23 cellular contexts compared by ENCODE assay signal in the genomic region with DNA sequence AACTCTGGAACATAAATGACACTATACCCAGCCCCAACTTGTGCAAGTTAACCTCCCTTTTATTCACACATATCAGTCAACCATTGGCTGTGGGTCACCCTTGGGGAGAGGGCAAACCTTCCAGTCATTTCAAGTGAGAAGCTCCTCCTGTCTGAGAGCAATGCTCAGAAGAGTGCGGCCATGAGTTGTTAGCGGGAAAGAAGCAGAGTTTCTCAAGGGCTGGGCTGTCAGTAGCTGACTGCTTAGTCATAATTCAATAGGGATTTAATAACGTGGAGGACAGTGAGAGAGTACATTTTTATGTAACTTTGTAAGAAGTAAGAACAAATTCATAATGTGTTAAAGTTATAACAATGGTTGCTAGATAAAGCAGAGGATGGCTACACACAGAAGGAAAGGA. TPM values are rescaled to one million over a fixed set of nuclear protein-coding genes. Genes with fewer than 3 reads are reported as not detected.
"Had no signal": no experiment of that assay in that cellular context is flagged by ENCODE, and none has a peak within 500 bp of the region (broad histone marks: within the 10 kb centered on the region; RNA-seq: fewer than 3 reads in every experiment).

No MANE protein-coding gene starts in this region.

- H3K4me3 ChIP-seq: cardiac muscle cell, testis, upper lobe of right lung had no signal

- H3K27ac Mint-ChIP-seq: activated CD4-positive, alpha-beta memory T cell treated with anti-CD3 and anti-CD28 coated beads for 36 hours; activated naive CD8-positive, alpha-beta T cell treated with anti-CD3 and anti-CD28 coated beads for 36 hours; activated T-cell treated with anti-CD3 and anti-CD28 coated beads, Interleukin-2, amount 50 U/mL, for 72 hours; immature natural killer cell; naive thymus-derived CD4-positive, alpha-beta T cell; stimulated activated naive CD8-positive, alpha-beta T cell treated with anti-CD3 and anti-CD28 coated beads, Interleukin-15, Interleukin-2, amounts not matched to agents 100 ng/mL and 50 ng/mL, for 24 hours had no signal

- H3K4me1 ChIP-seq: testis, upper lobe of right lung had no signal

- H3K4me1 Mint-ChIP-seq: activated naive CD8-positive, alpha-beta T cell treated with anti-CD3 and anti-CD28 coated beads for 36 hours; immature natural killer cell had no signal

- H3K9me3 Mint-ChIP-seq: activated CD4-positive, alpha-beta memory T cell treated with anti-CD3 and anti-CD28 coated beads for 36 hours; activated naive CD8-positive, alpha-beta T cell treated with anti-CD3 and anti-CD28 coated beads for 36 hours; activated T-cell treated with anti-CD3 and anti-CD28 coated beads, Interleukin-2, amount 50 U/mL, for 72 hours; stimulated activated naive CD8-positive, alpha-beta T cell treated with anti-CD3 and anti-CD28 coated beads, Interleukin-15, Interleukin-2, amounts not matched to agents 100 ng/mL and 50 ng/mL, for 24 hours had no signal

- DNase-seq: activated CD4-positive, alpha-beta memory T cell treated with anti-CD3 and anti-CD28 coated beads for 36 hours; activated CD4-positive, CD25-positive, alpha-beta regulatory T cell treated with anti-CD3 and anti-CD28 coated beads, Interleukin-2, amount 50 U/mL, for 72 hours; activated gamma-delta T cell treated with Interleukin-2 at 50 U/mL for 16 hours; activated naive CD8-positive, alpha-beta T cell treated with anti-CD3 and anti-CD28 coated beads for 36 hours; activated T-cell treated with anti-CD3 and anti-CD28 coated beads, Interleukin-2, amount 50 U/mL, for 72 hours; aorta; effector memory CD4-positive, alpha-beta T cell; glutamatergic neuron; immature natural killer cell; left cardiac atrium; naive thymus-derived CD4-positive, alpha-beta T cell; posterior cingulate gyrus; stimulated activated CD4-positive, alpha-beta T cell treated with anti-CD3 and anti-CD28 coated beads, Interleukin-12 subunit alpha, Interleukin-12 subunit beta, amount 100 ng/mL, for 4 hours; T-helper 9 cell; testis; upper lobe of right lung had no signal

- ATAC-seq: activated T-cell treated with anti-CD3 and anti-CD28 coated beads, Interleukin-2, amount 50 U/mL, for 72 hours; naive thymus-derived CD4-positive, alpha-beta T cell; sciatic nerve; upper lobe of right lung had no signal

- H3K36me3 Mint-ChIP-seq: activated CD4-positive, alpha-beta memory T cell treated with anti-CD3 and anti-CD28 coated beads for 36 hours; activated naive CD8-positive, alpha-beta T cell treated with anti-CD3 and anti-CD28 coated beads for 36 hours; immature natural killer cell; naive thymus-derived CD4-positive, alpha-beta T cell had no signal

- H3K9me3 ChIP-seq: testis, upper lobe of right lung had no signal

- H3K4me3 Mint-ChIP-seq: activated CD4-positive, alpha-beta memory T cell treated with anti-CD3 and anti-CD28 coated beads for 36 hours; activated naive CD8-positive, alpha-beta T cell treated with anti-CD3 and anti-CD28 coated beads for 36 hours; activated T-cell treated with anti-CD3 and anti-CD28 coated beads, Interleukin-2, amount 50 U/mL, for 72 hours; immature natural killer cell; naive thymus-derived CD4-positive, alpha-beta T cell; stimulated activated naive CD8-positive, alpha-beta T cell treated with anti-CD3 and anti-CD28 coated beads, Interleukin-15, Interleukin-2, amounts not matched to agents 100 ng/mL and 50 ng/mL, for 24 hours had no signal

- H3K36me3 ChIP-seq: cardiac muscle cell, upper lobe of right lung had no signal

- H3K27ac ChIP-seq: cardiac muscle cell, epithelial cell of prostate, testis, upper lobe of right lung had no signal

- H3K27me3 ChIP-seq: cardiac muscle cell, testis, upper lobe of right lung had no signal

RNA-seq across cellular contexts. Expression of gene PATE2, which starts 5.1 kb away (rescaled TPM):
- total RNA-seq: activated CD4-positive, alpha-beta memory T cell treated with anti-CD3 and anti-CD28 coated beads for 36 hours; activated naive CD8-positive, alpha-beta T cell treated with anti-CD3 and anti-CD28 coated beads for 36 hours; aorta; cardiac muscle cell; fibroblast of villous mesenchyme; left cardiac atrium; mononuclear cell; naive thymus-derived CD4-positive, alpha-beta T cell; sciatic nerve; upper lobe of right lung had no signal
- polyA plus RNA-seq: aorta; cardiac muscle cell; immature natural killer cell; naive thymus-derived CD4-positive, alpha-beta T cell had no signal

RNA-seq across cellular contexts. Expression of gene PATE3, which starts 14.4 kb away (rescaled TPM):
- total RNA-seq: activated CD4-positive, alpha-beta memory T cell treated with anti-CD3 and anti-CD28 coated beads for 36 hours; activated naive CD8-positive, alpha-beta T cell treated with anti-CD3 and anti-CD28 coated beads for 36 hours; activated T-cell treated with anti-CD3 and anti-CD28 coated beads, Interleukin-2, amount 50 U/mL, for 72 hours; aorta; cardiac muscle cell; fibroblast of villous mesenchyme; left cardiac atrium; lung microvascular endothelial cell; mononuclear cell; naive thymus-derived CD4-positive, alpha-beta T cell; sciatic nerve; testis; upper lobe of right lung had no signal
- polyA plus RNA-seq: aorta; cardiac muscle cell; immature natural killer cell; naive thymus-derived CD4-positive, alpha-beta T cell had no signal

RNA-seq across cellular contexts. Expression of gene PATE1, which starts 27.4 kb away (rescaled TPM):
- total RNA-seq: activated CD4-positive, alpha-beta memory T cell treated with anti-CD3 and anti-CD28 coated beads for 36 hours; activated naive CD8-positive, alpha-beta T cell treated with anti-CD3 and anti-CD28 coated beads for 36 hours; activated T-cell treated with anti-CD3 and anti-CD28 coated beads, Interleukin-2, amount 50 U/mL, for 72 hours; aorta; cardiac muscle cell; fibroblast of villous mesenchyme; left cardiac atrium; lung microvascular endothelial cell; mononuclear cell; naive thymus-derived CD4-positive, alpha-beta T cell; sciatic nerve; testis; upper lobe of right lung had no signal
- polyA plus RNA-seq: aorta; cardiac muscle cell; immature natural killer cell; naive thymus-derived CD4-positive, alpha-beta T cell had no signal

RNA-seq across cellular contexts. Expression of gene PATE4, which starts 59.6 kb away (rescaled TPM):
- total RNA-seq: activated CD4-positive, alpha-beta memory T cell treated with anti-CD3 and anti-CD28 coated beads for 36 hours; activated naive CD8-positive, alpha-beta T cell treated with anti-CD3 and anti-CD28 coated beads for 36 hours; activated T-cell treated with anti-CD3 and anti-CD28 coated beads, Interleukin-2, amount 50 U/mL, for 72 hours; aorta; cardiac muscle cell; fibroblast of villous mesenchyme; left cardiac atrium; lung microvascular endothelial cell; mononuclear cell; naive thymus-derived CD4-positive, alpha-beta T cell; sciatic nerve; upper lobe of right lung had no signal
- polyA plus RNA-seq: cardiac muscle cell; immature natural killer cell; naive thymus-derived CD4-positive, alpha-beta T cell had no signal
